8 cellular contexts compared by ENCODE assay signal in the genomic region with DNA sequence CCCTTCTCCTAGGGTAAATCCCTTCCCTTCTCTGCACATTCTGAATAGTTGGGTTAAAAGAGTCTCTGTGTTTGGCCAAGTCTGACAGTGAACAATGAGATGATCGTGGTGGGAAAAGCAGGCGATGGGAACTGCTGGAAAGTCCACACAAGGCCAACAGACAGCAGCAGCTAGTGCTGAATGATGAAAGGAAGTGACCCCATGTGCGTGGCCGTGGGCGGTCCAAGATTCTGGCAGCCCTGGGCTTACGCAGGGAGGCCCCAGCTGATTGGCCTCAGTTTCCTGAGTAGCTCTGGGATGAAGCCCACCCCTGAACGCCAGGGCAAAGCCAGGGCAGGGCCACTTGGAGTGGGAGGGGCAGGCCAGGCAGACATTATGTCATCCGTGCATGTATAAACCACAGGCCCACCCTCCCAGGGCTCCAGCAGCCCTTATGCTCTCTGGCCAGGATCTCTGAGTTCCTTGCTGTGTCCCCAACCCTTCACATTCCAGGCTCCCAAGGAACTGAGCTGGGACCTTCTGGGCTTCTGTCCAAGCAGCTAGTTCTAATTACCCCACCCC. TPM values are rescaled to one million over a fixed set of nuclear protein-coding genes. Genes with fewer than 3 reads are reported as not detected.
DNase-seq lines count a peak whose midpoint lies in the region; ATAC-seq and TF ChIP-seq lines count a peak whose summit lies in the region.

No MANE protein-coding gene starts in this region.

- H3K4me3 ChIP-seq in esophagus muscularis mucosa (no peak overlapping the region), thyroid gland (replicated peaks in 1 of 3) (no peak overlapping the region)

- ATAC-seq in HG02798 (IDR thresholded peaks at IDR 0.05; ENCODE audit: poor library complexity, unreplicated experiment) = no peak

- H3K27me3 Mint-ChIP-seq in mesothelial cell of epicardium (ENCODE audit: low read depth) = no peaks in the 10 kb centered on the region

- no peaks in the 10 kb centered on the region for H3K9me3 Mint-ChIP-seq in mesothelial cell of epicardium

- no peak for TF ChIP-seq POLR2A in esophagus muscularis mucosa (IDR thresholded peaks at IDR 0.05; ENCODE audit: low read depth)
- TF ChIP-seq POLR2A in thyroid gland (IDR thresholded peaks at IDR 0.05) = peak in 1 of 2 donors; percentile 5

- WGBS in esophagus muscularis mucosa = 9% methylated on average over 8 of the region's 8 CpGs
- 55 to 60% methylated on average over 6 of the region's 8 CpGs for WGBS in thyroid gland, 2 donors

- DNase-seq in M059J (ENCODE audit: low read depth) (peak; percentile 84), esophagus muscularis mucosa (ENCODE audit: extremely low spot score) (no peak), mesothelial cell of epicardium (ENCODE audit: low spot score in 2 of 2, unreplicated experiment in 2 of 2) (peak; percentile 40 to 55), thyroid gland (peak; percentile 83 to 84), NCI-H2196 treated with DMSO at 0.1 percent for 48 hours (lab: John Stamatoyannopoulos, UW; ENCODE audit: unreplicated experiment) (no peak), NCI-H146 treated with DMSO at 0.1 percent for 48 hours (lab: John Stamatoyannopoulos, UW; ENCODE audit: unreplicated experiment) (no peak), NCI-H146 (lab: John Stamatoyannopoulos, UW) (no peak)

- H3K27ac ChIP-seq in esophagus muscularis mucosa (replicated peaks in 1 of 4) = peak overlapping the region; percentile 72 to 78 (median 74)
- H3K27ac ChIP-seq in thyroid gland = peak overlapping the region; percentile 29 to 70 (median 59)

- peak overlapping the region; percentile 18 for H3K4me3 Mint-ChIP-seq in mesothelial cell of epicardium

- TF ChIP-seq EP300 in esophagus muscularis mucosa (IDR thresholded peaks at IDR 0.05) = no peak

- no peaks in the 10 kb centered on the region for H3K27me3 ChIP-seq in esophagus muscularis mucosa
- no peaks in the 10 kb centered on the region for H3K27me3 ChIP-seq in thyroid gland

- TF ChIP-seq CTCF in esophagus muscularis mucosa (IDR thresholded peaks at IDR 0.05) (no peak), mesothelial cell of epicardium (IDR thresholded peaks at IDR 0.05; ENCODE audit: unreplicated experiment) (no peak), thyroid gland (IDR thresholded peaks at IDR 0.05) (no peak)

- H3K9me3 ChIP-seq in esophagus muscularis mucosa (no peaks in the 10 kb centered on the region), thyroid gland (no peaks in the 10 kb centered on the region)

- intact Hi-C loops in esophagus muscularis mucosa (cut with DNase I) (no loop called here), thyroid gland (cut with DNase I) (no loop called here)

- H3K36me3 ChIP-seq in esophagus muscularis mucosa = no peaks in the 10 kb centered on the region
- H3K36me3 ChIP-seq in thyroid gland = no peaks in the 10 kb centered on the region

- no peaks in the 10 kb centered on the region for H3K36me3 Mint-ChIP-seq in mesothelial cell of epicardium

- H3K4me1 ChIP-seq in esophagus muscularis mucosa = peaks cover 10 to 26% (median 22%) of the 10 kb centered on the region in 4 donors
- peaks cover 12 to 19% of the 10 kb centered on the region in 2 donors for H3K4me1 ChIP-seq in thyroid gland

- H3K27ac Mint-ChIP-seq in mesothelial cell of epicardium = peak overlapping the region; percentile 91

- H3K4me1 Mint-ChIP-seq in mesothelial cell of epicardium = peaks cover 14% of the 10 kb centered on the region

RNA-seq across cellular contexts. Expression of a gene that starts 57.8 kb away (rescaled TPM):
- total RNA-seq in M059J (2014; rRNA removed; shearing (Covaris generic)) = 8.9 and 16.5 TPM in 2 replicates
- total RNA-seq in esophagus muscularis mucosa (1 to 10 TPM in 1 of 4 donors, under 1 TPM in 2, not detected in 1; 0.33 to 1.3 (median 0.97) TPM), mesothelial cell of epicardium (12.1 to 13.1 TPM (median 13.0 TPM) in 3 replicates), thyroid gland (1 to 10 TPM in 3 of 4 donors, under 1 TPM in 1; 0.94 to 4.0 (median 3.7) TPM)

Comparison
In these comparisons a context has a peak if more than half of its experiments do, and no peak if none do; other contexts are left out.
1. DNase-seq: peak in M059J (single experiment), mesothelial cell of epicardium (2 of 2) and thyroid gland (2 of 2); none in esophagus muscularis mucosa (single experiment), NCI-H2196 treated with DMSO at 0.1 percent for 48 hours (single experiment), NCI-H146 treated with DMSO at 0.1 percent for 48 hours (single experiment) and NCI-H146 (single experiment).